Comparison of ENCODE assay signal across 8 cellular contexts in the genomic region with DNA sequence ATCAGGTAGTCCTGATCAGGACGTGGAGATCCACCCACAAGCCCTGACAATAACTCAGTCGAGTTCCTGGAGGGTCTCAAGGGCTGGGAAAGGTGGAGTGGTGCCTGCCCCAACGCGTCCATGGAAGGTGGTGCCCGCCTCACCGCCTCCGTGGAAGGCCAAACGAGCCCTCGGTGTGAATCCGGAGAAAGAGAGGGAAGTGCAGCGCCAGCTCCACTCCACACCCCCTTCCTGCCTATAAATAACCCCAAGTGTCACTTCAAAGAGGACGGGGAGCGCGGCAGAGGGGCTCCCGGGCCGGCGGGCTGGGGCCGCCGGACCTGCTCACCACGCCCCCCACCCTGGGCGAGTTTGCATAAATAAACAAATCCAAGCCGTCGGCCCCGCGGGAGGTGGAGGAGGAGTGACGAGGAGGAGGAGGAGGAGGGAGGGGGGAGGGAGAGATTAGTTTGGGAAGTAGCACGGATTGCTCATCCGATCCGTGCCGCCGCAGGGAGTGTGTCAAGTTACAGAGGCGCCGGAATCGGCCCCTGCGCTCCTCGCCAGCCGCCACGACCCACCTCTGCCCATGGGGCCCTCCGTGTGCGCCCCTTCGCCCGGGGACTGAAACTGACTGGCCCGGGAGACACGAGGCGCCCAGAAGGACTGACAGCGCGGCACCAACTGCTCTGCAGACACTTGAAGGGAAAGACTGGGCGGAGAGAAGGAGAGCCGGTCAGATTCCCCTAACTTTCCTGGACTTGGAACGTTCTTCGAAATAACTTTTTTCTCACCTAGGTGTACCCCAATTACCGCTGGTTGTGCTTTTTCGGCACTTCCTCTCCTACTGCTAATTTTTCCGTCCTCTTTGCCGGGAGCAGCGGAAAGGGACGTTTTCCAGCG. TPM values are rescaled to one million over a fixed set of nuclear protein-coding genes. Genes with fewer than 3 reads are reported as not detected.
A peak's percentile ranks its signal among the peaks of the same experiment; 100 is the strongest.
DNase-seq lines count a peak whose midpoint lies in the region; TF ChIP-seq lines count a peak whose summit lies in the region.

Gene COL13A1 (plus strand): TSS at position 473 of the 882 bp plus-strand sequence. CDS start 518 bp downstream, outside the sequence.

- H3K9me3 ChIP-seq in MM.1S (replicated peaks; ENCODE audit: insufficient read depth, low read length), result no peaks in the 10 kb centered on the region
- no peaks in the 10 kb centered on the region for H3K9me3 ChIP-seq in iPS-20b (ENCODE audit: insufficient read depth, low read depth, low read length)

- H3F3A ChIP-seq in MM.1S (ENCODE audit: insufficient read depth, low read length), result no peaks in the 10 kb centered on the region

- H3K27ac Mint-ChIP-seq in brain, result peak within 1 kb of the TSS in 3 of 5 experiments; percentile 54 to 83 (median 64)

- TF ChIP-seq CTCF in MM.1S (IDR thresholded peaks at IDR 0.05; ENCODE audit: low read length), result no peak
- no peak for TF ChIP-seq CTCF in brain (conservative IDR thresholded peaks at IDR 0.05)
- TF ChIP-seq CTCF in GM13976 (IDR thresholded peaks at IDR 0.05; ENCODE audit: borderline replicate concordance, control extremely low read depth, extremely low read depth, insufficient read depth, missing control alignments), result no peak

- in situ Hi-C loops in GM13976 (cut with MboI; ENCODE audit: low sequenced_read_pairs, unreplicated experiment), result no loop called here

- H3K27ac ChIP-seq in MM.1S (ENCODE audit: low read length), result no peak within 1 kb of the TSS
- H3K27ac ChIP-seq in iPS-20b (ENCODE audit: low read length), result no peak within 1 kb of the TSS

- H3K36me3 ChIP-seq in MM.1S (replicated peaks; ENCODE audit: insufficient read depth, low read length), result no peaks in the 10 kb centered on the region
- no peaks in the 10 kb centered on the region for H3K36me3 ChIP-seq in iPS-20b (ENCODE audit: insufficient read depth, low read depth, low read length)

- H3K36me3 Mint-ChIP-seq in brain, result no peaks in the 10 kb centered on the region

- no peaks in the 10 kb centered on the region for H4K20me1 ChIP-seq in MM.1S (ENCODE audit: insufficient read depth, low read length)

- DNase-seq in D341Med (ENCODE audit: low spot score), result peak; percentile 53
- DNase-seq in MM.1S, result no peak
- peak; percentile 53 for DNase-seq in smooth muscle cell of the brain vasculature (ENCODE audit: low read depth, low spot score)
- no peak for DNase-seq in GM19238 (ENCODE audit: insufficient read length, low spot score)
- no peak for DNase-seq in AML-193 (lab: John Stamatoyannopoulos, UW)
- no peak for DNase-seq in GM13976 (ENCODE audit: low spot score)

- H3K4me3 Mint-ChIP-seq in brain, result peak within 1 kb of the TSS; percentile 79 to 90 (median 86)

- peaks cover 1 to 8% (median 2%) of the 10 kb centered on the region in 5 experiments for H3K9me3 Mint-ChIP-seq in brain

- peaks cover 77% of the 10 kb centered on the region for H3K27me3 ChIP-seq in MM.1S (replicated peaks; ENCODE audit: insufficient read depth, low read length)
- peaks cover 78% of the 10 kb centered on the region for H3K27me3 ChIP-seq in iPS-20b (ENCODE audit: insufficient read depth, low read length)

- H3K9ac ChIP-seq in MM.1S (ENCODE audit: low read length), result no peak within 1 kb of the TSS
- peak within 1 kb of the TSS; percentile 58; the same call in 1 of the 2 replicates for H3K9ac ChIP-seq in iPS-20b (ENCODE audit: low read depth, low read length)

- H3K27me3 Mint-ChIP-seq in brain, result peaks cover 84% of the 10 kb centered on the region

- no peaks in the 10 kb centered on the region for H3K9me2 ChIP-seq in MM.1S (replicated peaks; ENCODE audit: insufficient read depth, low read length)

- peak within 1 kb of the TSS; percentile 8; the same call in 1 of the 2 replicates for H3K4me2 ChIP-seq in MM.1S (ENCODE audit: low read depth, low read length)

- H3K4me1 Mint-ChIP-seq in brain, result peaks cover 32% of the 10 kb centered on the region

- no peak within 1 kb of the TSS for H2AFZ ChIP-seq in MM.1S (ENCODE audit: low read length)

- H3K4me3 ChIP-seq in MM.1S (ENCODE audit: low read length) (no peak within 1 kb of the TSS), iPS-20b (ENCODE audit: low read length) (peak within 1 kb of the TSS; percentile 85)

- no peaks in the 10 kb centered on the region for H3K79me2 ChIP-seq in MM.1S (ENCODE audit: low read length)

- H3K4me1 ChIP-seq in MM.1S (ENCODE audit: low read length), result no peaks in the 10 kb centered on the region
- H3K4me1 ChIP-seq in iPS-20b (ENCODE audit: insufficient read depth, low read length), result peaks cover 31% of the 10 kb centered on the region; the same call in 1 of the 2 replicates

RNA-seq across cellular contexts. Expression of gene COL13A1, which starts in this region (rescaled TPM):
- polyA plus RNA-seq in brain (ENCODE audit: insufficient read depth, low read depth, low replicate concordance), result 0.46 TPM

Comparison
In these comparisons a context has a peak if more than half of its experiments do, and no peak if none do; other contexts are left out.
1. DNase-seq: peak in D341Med (single experiment) and smooth muscle cell of the brain vasculature (single experiment); none in MM.1S (single experiment), GM19238 (single experiment), AML-193 (0 of 2) and GM13976 (single experiment).